Comparison of ENCODE assay signal across 13 cellular contexts in genomic region chr18:6449213-6449612, GRCh38. TPM values are rescaled to one million over a fixed set of nuclear protein-coding genes. Genes with fewer than 3 reads are reported as not detected.
DNase-seq lines count a peak whose midpoint lies in the region; ATAC-seq lines count a peak whose summit lies in the region.
"Had no signal": no experiment of that assay in that cellular context is flagged by ENCODE, and none has a peak within 500 bp of the region (broad histone marks: within the 10 kb centered on the region; RNA-seq: fewer than 3 reads in every experiment).

No MANE protein-coding gene starts in this region.

- no peak overlapping the region for H3K9ac ChIP-seq in trophoblast cell (ENCODE audit: low read length)

- H3K27me3 ChIP-seq in trophoblast cell (ENCODE audit: insufficient read depth, low read length) = no peaks in the 10 kb centered on the region

- H2AK5ac ChIP-seq in trophoblast cell (ENCODE audit: low read length) = no peak overlapping the region

- no peak overlapping the region for H3K4me3 Mint-ChIP-seq in activated CD4-positive, alpha-beta T cell treated with anti-CD3 and anti-CD28 coated beads for 36 hours
- no peak overlapping the region for H3K4me3 Mint-ChIP-seq in activated CD4-positive, alpha-beta T cell treated with anti-CD3 and anti-CD28 coated beads, Interleukin-2, amount 10 ng/mL, durations not matched to agents 24 days and 14 days
- H3K4me3 Mint-ChIP-seq: CD4-positive, alpha-beta T cell had no signal

- H3K27ac ChIP-seq in trophoblast cell (ENCODE audit: low read depth, low read length) = no peak overlapping the region

- H3K36me3 Mint-ChIP-seq in activated CD4-positive, alpha-beta T cell treated with anti-CD3 and anti-CD28 coated beads for 36 hours (ENCODE audit: low read depth) = no peaks in the 10 kb centered on the region
- H3K36me3 Mint-ChIP-seq in activated CD4-positive, alpha-beta T cell treated with anti-CD3 and anti-CD28 coated beads, Interleukin-2, amount 10 ng/mL, durations not matched to agents 24 days and 14 days (ENCODE audit: low read depth) = no peaks in the 10 kb centered on the region

- H4K91ac ChIP-seq in trophoblast cell (ENCODE audit: low read depth, low read length) = no peak overlapping the region

- POLR2A ChIA-PET in activated CD4-positive, alpha-beta T cell treated with anti-CD3 and anti-CD28 coated beads for 36 hours (lab: Charles Lee) = no interaction called here

- no peak overlapping the region for H3K4ac ChIP-seq in trophoblast cell (ENCODE audit: low read depth, low read length)

- intact Hi-C loops in activated CD4-positive, alpha-beta T cell treated with anti-CD3 and anti-CD28 coated beads for 36 hours (cut with DNase I, micrococcal nuclease) = no loop called here
- intact Hi-C loops in activated CD4-positive, alpha-beta T cell treated with anti-CD3 and anti-CD28 coated beads, Interleukin-2, amount 10 ng/mL, durations not matched to agents 24 days and 14 days (cut with micrococcal nuclease) = loop anchor here (5.0 kb wide), 1 partner anchor 208 kb away; no protein-coding TSS in a partner anchor

- no peak overlapping the region for H2BK120ac ChIP-seq in trophoblast cell (ENCODE audit: insufficient read depth, low read length, poor library complexity)

- no peak overlapping the region for H3K4me2 ChIP-seq in trophoblast cell (ENCODE audit: low read length)

- H3K4me1 ChIP-seq in trophoblast cell (ENCODE audit: control insufficient read depth in 1 of 2, insufficient read depth in 2 of 2, low read length in 2 of 2) = peaks cover 0 to under 1% of the 10 kb centered on the region in 2 experiments

- no peak overlapping the region for H3K23ac ChIP-seq in trophoblast cell (ENCODE audit: low read length)

- H4K8ac ChIP-seq in trophoblast cell (ENCODE audit: low read depth, low read length) = no peak overlapping the region

- DNase-seq in NCI-H524 treated with DMSO at 0.1 percent for 48 hours (lab: John Stamatoyannopoulos, UW) (no peak), trophoblast cell (no peak)
- no peak for DNase-seq in activated CD4-positive, alpha-beta T cell treated with anti-CD3 and anti-CD28 coated beads for 36 hours
- DNase-seq in activated CD4-positive, alpha-beta T cell treated with anti-CD3 and anti-CD28 coated beads, Interleukin-2, amount 10 ng/mL, durations not matched to agents 24 days and 14 days = no peak
- DNase-seq: activated naive CD4-positive, alpha-beta T cell; CD4-positive, alpha-beta T cell; IMR-90; mesenchymal stem cell; NCI-H1105 treated with DMSO at 0.1 percent for 48 hours; NCI-H446 had no signal

- H2AFZ ChIP-seq in trophoblast cell (ENCODE audit: insufficient read depth, low read length, poor library complexity) = no peak overlapping the region

- no peak overlapping the region for H3K18ac ChIP-seq in trophoblast cell (ENCODE audit: low read length)

- CTCF ChIA-PET in activated CD4-positive, alpha-beta T cell treated with anti-CD3 and anti-CD28 coated beads for 36 hours (lab: Charles Lee) = interaction anchor here (0.5 kb wide), 1 partner anchor 1604 kb away, joined by 3 read pairs; no protein-coding TSS in a partner anchor

- H3K79me1 ChIP-seq in trophoblast cell (ENCODE audit: low read length) = no peaks in the 10 kb centered on the region

- H2BK5ac ChIP-seq in trophoblast cell (ENCODE audit: low read depth, low read length, poor library complexity) = no peak overlapping the region

- no peaks in the 10 kb centered on the region for H3K9me3 Mint-ChIP-seq in activated CD4-positive, alpha-beta T cell treated with anti-CD3 and anti-CD28 coated beads for 36 hours (ENCODE audit: low read depth)
- no peaks in the 10 kb centered on the region for H3K9me3 Mint-ChIP-seq in activated CD4-positive, alpha-beta T cell treated with anti-CD3 and anti-CD28 coated beads, Interleukin-2, amount 10 ng/mL, durations not matched to agents 24 days and 14 days
- H3K9me3 Mint-ChIP-seq: CD4-positive, alpha-beta T cell had no signal

- H2BK12ac ChIP-seq in trophoblast cell (ENCODE audit: low read length) = no peak overlapping the region

- H3K4me3 ChIP-seq in trophoblast cell (ENCODE audit: low read depth, low read length) = no peak overlapping the region

- H3K36me3 ChIP-seq in trophoblast cell (ENCODE audit: control insufficient read depth in 1 of 2, insufficient read depth in 2 of 2, low read length in 2 of 2) = no peaks in the 10 kb centered on the region

- peaks cover 3% of the 10 kb centered on the region for H3K27me3 Mint-ChIP-seq in activated CD4-positive, alpha-beta T cell treated with anti-CD3 and anti-CD28 coated beads for 36 hours
- no peaks in the 10 kb centered on the region for H3K27me3 Mint-ChIP-seq in activated CD4-positive, alpha-beta T cell treated with anti-CD3 and anti-CD28 coated beads, Interleukin-2, amount 10 ng/mL, durations not matched to agents 24 days and 14 days
- H3K27me3 Mint-ChIP-seq: CD4-positive, alpha-beta T cell had no signal

- ATAC-seq in GM19035 (IDR thresholded peaks at IDR 0.05; ENCODE audit: unreplicated experiment) = peak; percentile 88
- peak; percentile 78 for ATAC-seq in GM21786 (IDR thresholded peaks at IDR 0.05; ENCODE audit: unreplicated experiment)
- peak; percentile 86 for ATAC-seq in HG03159 (IDR thresholded peaks at IDR 0.05; ENCODE audit: unreplicated experiment)
- ATAC-seq in activated CD4-positive, alpha-beta T cell treated with anti-CD3 and anti-CD28 coated beads for 36 hours = no peak

- WGBS in trophoblast cell (ENCODE audit: extremely low coverage, insufficient coverage, insufficient read length) = no CpG with 5 or more reads among the region's 5 CpGs

- H3K27ac Mint-ChIP-seq in activated CD4-positive, alpha-beta T cell treated with anti-CD3 and anti-CD28 coated beads for 36 hours = no peak overlapping the region
- no peak overlapping the region for H3K27ac Mint-ChIP-seq in activated CD4-positive, alpha-beta T cell treated with anti-CD3 and anti-CD28 coated beads, Interleukin-2, amount 10 ng/mL, durations not matched to agents 24 days and 14 days
- H3K27ac Mint-ChIP-seq: CD4-positive, alpha-beta T cell had no signal

- no peaks in the 10 kb centered on the region for H3K79me2 ChIP-seq in trophoblast cell (ENCODE audit: control insufficient read depth, insufficient read depth, low read length, poor library complexity)

- no peaks in the 10 kb centered on the region for H3K4me1 Mint-ChIP-seq in activated CD4-positive, alpha-beta T cell treated with anti-CD3 and anti-CD28 coated beads for 36 hours
- H3K4me1 Mint-ChIP-seq in activated CD4-positive, alpha-beta T cell treated with anti-CD3 and anti-CD28 coated beads, Interleukin-2, amount 10 ng/mL, durations not matched to agents 24 days and 14 days = no peaks in the 10 kb centered on the region

- no peak overlapping the region for H4K12ac ChIP-seq in trophoblast cell (ENCODE audit: low read depth, low read length)

- no peak overlapping the region for H3K14ac ChIP-seq in trophoblast cell (ENCODE audit: low read length)

- no peaks in the 10 kb centered on the region for H3K9me3 ChIP-seq in trophoblast cell (ENCODE audit: insufficient read depth, low read depth, low read length)

RNA-seq across cellular contexts. Expression of gene L3MBTL4, which starts 34.5 kb away (rescaled TPM):
- under 1 TPM; 0.11 to 0.21 TPM for total RNA-seq in activated CD4-positive, alpha-beta T cell treated with anti-CD3 and anti-CD28 coated beads for 36 hours
- total RNA-seq in activated CD4-positive, alpha-beta T cell treated with anti-CD3 and anti-CD28 coated beads, Interleukin-2, amount 10 ng/mL, durations not matched to agents 24 days and 14 days = 0.26 and 0.28 TPM in 2 replicates
- 0.15 and 0.19 TPM in 2 replicates for polyA plus RNA-seq in trophoblast cell (2013)
